ENCODE assay signal across 12 cellular contexts in genomic region chr4:139913398-139913990, GRCh38.
A peak's percentile ranks its signal among the peaks of the same experiment; 100 is the strongest.
DNase-seq lines count a peak whose midpoint lies in the region; ATAC-seq and TF ChIP-seq lines count a peak whose summit lies in the region.
"Had no signal": no experiment of that assay in that cellular context is flagged by ENCODE, and none has a peak within 500 bp of the region (broad histone marks: within the 10 kb centered on the region; RNA-seq: fewer than 3 reads in every experiment).

No MANE protein-coding gene starts in this region.

- 40% methylated on average over 8 of the region's 8 CpGs for WGBS in liver

- H3K9me3 Mint-ChIP-seq in natural killer cell, result no peaks in the 10 kb centered on the region
- H3K9me3 Mint-ChIP-seq: activated CD4-positive, alpha-beta T cell treated with anti-CD3 and anti-CD28 coated beads, Interleukin-2, amount 10 ng/mL, durations not matched to agents 24 days and 14 days; GM23338 had no signal

- H3K4me1 ChIP-seq in left ventricle myocardium inferior (peaks cover 48% of the 10 kb centered on the region), liver (ENCODE audit: control insufficient read depth in 4 of 4, insufficient read depth in 4 of 4, low read length in 3 of 4) (peaks cover 0 to 25% (median 16%) of the 10 kb centered on the region in 4 donors)

- no peaks in the 10 kb centered on the region for H3K4me1 Mint-ChIP-seq in natural killer cell
- H3K4me1 Mint-ChIP-seq: activated CD4-positive, alpha-beta T cell treated with anti-CD3 and anti-CD28 coated beads, Interleukin-2, amount 10 ng/mL, durations not matched to agents 24 days and 14 days had no signal

- ATAC-seq in Right ventricle myocardium inferior, result no peak
- no peak for ATAC-seq in natural killer cell
- ATAC-seq in GM18909 (IDR thresholded peaks at IDR 0.05; ENCODE audit: poor library complexity, unreplicated experiment), result no peak
- no peak for ATAC-seq in HG02588 (IDR thresholded peaks at IDR 0.05; ENCODE audit: unreplicated experiment)

- H3K36me3 ChIP-seq in left ventricle myocardium inferior (no peaks in the 10 kb centered on the region), liver (ENCODE audit: control insufficient read depth in 4 of 4, insufficient read depth in 3 of 4, low read depth in 1 of 4, low read length in 3 of 4) (no peaks in the 10 kb centered on the region)

- peaks cover 12 to 27% of the 10 kb centered on the region in 2 donors for H3K27me3 Mint-ChIP-seq in natural killer cell (ENCODE audit: low read depth in 2 of 2)

- in situ Hi-C loops in astrocyte of the cerebellum (cut with HindIII; ENCODE audit: low sequenced_read_pairs), result no loop called here

- H3K27ac Mint-ChIP-seq in natural killer cell, result no peak overlapping the region
- H3K27ac Mint-ChIP-seq: activated CD4-positive, alpha-beta T cell treated with anti-CD3 and anti-CD28 coated beads, Interleukin-2, amount 10 ng/mL, durations not matched to agents 24 days and 14 days; GM23338 had no signal

- TF ChIP-seq RAD21 in liver (IDR thresholded peaks at IDR 0.05), result peak in 1 of 2 donors; percentile 10

- H3K9me3 ChIP-seq in left ventricle myocardium inferior (replicated peaks) (no peaks in the 10 kb centered on the region), liver (ENCODE audit: control insufficient read depth in 4 of 4, low read length in 3 of 4) (no peaks in the 10 kb centered on the region)

- DNase-seq in left ventricle myocardium inferior (no peak), Right ventricle myocardium inferior (ENCODE audit: missing footprints) (no peak), astrocyte of the cerebellum (ENCODE audit: low read depth) (peak; percentile 29), natural killer cell (no peak)
- no peak for DNase-seq in activated effector memory CD4-positive, alpha-beta T cell treated with anti-CD3 and anti-CD28 coated beads, Interleukin-2, amount 50 U/mL, for 16 hours
- DNase-seq: activated CD4-positive, alpha-beta T cell treated with anti-CD3 and anti-CD28 coated beads, Interleukin-2, amount 10 ng/mL, durations not matched to agents 24 days and 14 days; activated gamma-delta T cell treated with Interleukin-2 at 50 U/mL for 16 hours; stimulated activated CD4-positive, alpha-beta T cell treated with anti-CD3 and anti-CD28 coated beads, Interleukin-15, amount 100 ng/mL, for 24 hours had no signal

- H3K36me3 Mint-ChIP-seq in natural killer cell, result no peaks in the 10 kb centered on the region

- H3K27ac ChIP-seq in left ventricle myocardium inferior (replicated peaks) (peak overlapping the region; percentile 13), liver (ENCODE audit: low read depth in 1 of 2, low read length in 2 of 2) (peak overlapping the region; percentile 9 to 15)

- no peak overlapping the region for H3K9ac ChIP-seq in liver (ENCODE audit: low read depth in 1 of 2, low read length in 2 of 2)

- no peaks in the 10 kb centered on the region for H3K27me3 ChIP-seq in left ventricle myocardium inferior (ENCODE audit: low read depth)
- H3K27me3 ChIP-seq in liver (ENCODE audit: control insufficient read depth in 4 of 4, insufficient read depth in 4 of 4, low read length in 3 of 4), result no peaks in the 10 kb centered on the region

- no peak overlapping the region for H3K4me3 Mint-ChIP-seq in natural killer cell
- H3K4me3 Mint-ChIP-seq: activated CD4-positive, alpha-beta T cell treated with anti-CD3 and anti-CD28 coated beads, Interleukin-2, amount 10 ng/mL, durations not matched to agents 24 days and 14 days; GM23338 had no signal

- intact Hi-C loops in left ventricle myocardium inferior (cut with micrococcal nuclease), result no loop called here
- intact Hi-C loops in Right ventricle myocardium inferior (cut with DNase I), result loop anchor here (5.0 kb wide), 1 partner anchor 239 kb away; the partner anchor contains the start of gene MAML3
- intact Hi-C loops in natural killer cell (cut with micrococcal nuclease), result no loop called here

- H3K4me3 ChIP-seq in left ventricle myocardium inferior (peak overlapping the region; percentile 8), astrocyte of the cerebellum (ENCODE audit: low read depth, low read length) (no peak overlapping the region), liver (ENCODE audit: low read depth in 1 of 3, low read length in 3 of 3) (no peak overlapping the region)
- H3K4me3 ChIP-seq: GM23338 had no signal

- TF ChIP-seq CTCF in left ventricle myocardium inferior (IDR thresholded peaks at IDR 0.05; ENCODE audit: borderline replicate concordance), result no peak
- TF ChIP-seq CTCF in astrocyte of the cerebellum (IDR thresholded peaks at IDR 0.05; ENCODE audit: low read depth, low read length, missing control alignments), result no peak
- TF ChIP-seq CTCF in liver (IDR thresholded peaks at IDR 0.05; ENCODE audit: low read depth, low read length, missing input control), result no peak
- TF ChIP-seq CTCF in natural killer cell (IDR thresholded peaks at IDR 0.05), result no peak

TF ChIP-seq in liver, 16 proteins besides CTCF, POLR2A, EP300 and RAD21:
- no peak for TF ChIP-seq ATF3 (IDR thresholded peaks at IDR 0.05)
- no peak for TF ChIP-seq NR2F2 (IDR thresholded peaks at IDR 0.05)
- TF ChIP-seq, protein P1, sequence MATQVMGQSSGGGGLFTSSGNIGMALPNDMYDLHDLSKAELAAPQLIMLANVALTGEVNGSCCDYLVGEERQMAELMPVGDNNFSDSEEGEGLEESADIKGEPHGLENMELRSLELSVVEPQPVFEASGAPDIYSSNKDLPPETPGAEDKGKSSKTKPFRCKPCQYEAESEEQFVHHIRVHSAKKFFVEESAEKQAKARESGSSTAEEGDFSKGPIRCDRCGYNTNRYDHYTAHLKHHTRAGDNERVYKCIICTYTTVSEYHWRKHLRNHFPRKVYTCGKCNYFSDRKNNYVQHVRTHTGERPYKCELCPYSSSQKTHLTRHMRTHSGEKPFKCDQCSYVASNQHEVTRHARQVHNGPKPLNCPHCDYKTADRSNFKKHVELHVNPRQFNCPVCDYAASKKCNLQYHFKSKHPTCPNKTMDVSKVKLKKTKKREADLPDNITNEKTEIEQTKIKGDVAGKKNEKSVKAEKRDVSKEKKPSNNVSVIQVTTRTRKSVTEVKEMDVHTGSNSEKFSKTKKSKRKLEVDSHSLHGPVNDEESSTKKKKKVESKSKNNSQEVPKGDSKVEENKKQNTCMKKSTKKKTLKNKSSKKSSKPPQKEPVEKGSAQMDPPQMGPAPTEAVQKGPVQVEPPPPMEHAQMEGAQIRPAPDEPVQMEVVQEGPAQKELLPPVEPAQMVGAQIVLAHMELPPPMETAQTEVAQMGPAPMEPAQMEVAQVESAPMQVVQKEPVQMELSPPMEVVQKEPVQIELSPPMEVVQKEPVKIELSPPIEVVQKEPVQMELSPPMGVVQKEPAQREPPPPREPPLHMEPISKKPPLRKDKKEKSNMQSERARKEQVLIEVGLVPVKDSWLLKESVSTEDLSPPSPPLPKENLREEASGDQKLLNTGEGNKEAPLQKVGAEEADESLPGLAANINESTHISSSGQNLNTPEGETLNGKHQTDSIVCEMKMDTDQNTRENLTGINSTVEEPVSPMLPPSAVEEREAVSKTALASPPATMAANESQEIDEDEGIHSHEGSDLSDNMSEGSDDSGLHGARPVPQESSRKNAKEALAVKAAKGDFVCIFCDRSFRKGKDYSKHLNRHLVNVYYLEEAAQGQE (IDR thresholded peaks at IDR 0.05), result no peak
- no peak for TF ChIP-seq HNF4G (IDR thresholded peaks at IDR 0.05)
- no peak for TF ChIP-seq HNF4A (conservative IDR thresholded peaks at IDR 0.05)
- TF ChIP-seq, protein P2, sequence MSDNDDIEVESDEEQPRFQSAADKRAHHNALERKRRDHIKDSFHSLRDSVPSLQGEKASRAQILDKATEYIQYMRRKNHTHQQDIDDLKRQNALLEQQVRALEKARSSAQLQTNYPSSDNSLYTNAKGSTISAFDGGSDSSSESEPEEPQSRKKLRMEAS (IDR thresholded peaks at IDR 0.05), result no peak
- TF ChIP-seq, protein P3, sequence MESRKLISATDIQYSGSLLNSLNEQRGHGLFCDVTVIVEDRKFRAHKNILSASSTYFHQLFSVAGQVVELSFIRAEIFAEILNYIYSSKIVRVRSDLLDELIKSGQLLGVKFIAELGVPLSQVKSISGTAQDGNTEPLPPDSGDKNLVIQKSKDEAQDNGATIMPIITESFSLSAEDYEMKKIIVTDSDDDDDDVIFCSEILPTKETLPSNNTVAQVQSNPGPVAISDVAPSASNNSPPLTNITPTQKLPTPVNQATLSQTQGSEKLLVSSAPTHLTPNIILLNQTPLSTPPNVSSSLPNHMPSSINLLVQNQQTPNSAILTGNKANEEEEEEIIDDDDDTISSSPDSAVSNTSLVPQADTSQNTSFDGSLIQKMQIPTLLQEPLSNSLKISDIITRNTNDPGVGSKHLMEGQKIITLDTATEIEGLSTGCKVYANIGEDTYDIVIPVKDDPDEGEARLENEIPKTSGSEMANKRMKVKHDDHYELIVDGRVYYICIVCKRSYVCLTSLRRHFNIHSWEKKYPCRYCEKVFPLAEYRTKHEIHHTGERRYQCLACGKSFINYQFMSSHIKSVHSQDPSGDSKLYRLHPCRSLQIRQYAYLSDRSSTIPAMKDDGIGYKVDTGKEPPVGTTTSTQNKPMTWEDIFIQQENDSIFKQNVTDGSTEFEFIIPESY (IDR thresholded peaks at IDR 0.05), result no peak
- TF ChIP-seq EGR1 (IDR thresholded peaks at IDR 0.05; ENCODE audit: low read depth in 2 of 2), result no peak
- no peak for TF ChIP-seq FOXA1 (IDR thresholded peaks at IDR 0.05)
- no peak for TF ChIP-seq SP1 (IDR thresholded peaks at IDR 0.05)
- no peak for TF ChIP-seq GABPA (IDR thresholded peaks at IDR 0.05 in 1 of 2, conservative IDR thresholded peaks at IDR 0.05 in 1 of 2)
- TF ChIP-seq YY1 (IDR thresholded peaks at IDR 0.05), result no peak
- no peak for TF ChIP-seq RXRA (IDR thresholded peaks at IDR 0.05)
- no peak for TF ChIP-seq JUND (IDR thresholded peaks at IDR 0.05)
- no peak for TF ChIP-seq TAF1 (conservative IDR thresholded peaks at IDR 0.05)
- no peak for TF ChIP-seq FOXA2 (IDR thresholded peaks at IDR 0.05)
TF ChIP-seq in liver: peak in this region for 0.
